1 cellular context compared by ENCODE assay signal in genomic region chr14:64554551-64554950, GRCh38.
TF ChIP-seq lines count a peak whose summit lies in the region.

No MANE protein-coding gene starts in this region.

TF ChIP-seq in IMR-90, 13 proteins besides CTCF, POLR2A, EP300 and RAD21:
- TF ChIP-seq RFX5 (IDR thresholded peaks at IDR 0.05; ENCODE audit: low read depth, low read length) (no peak), MXI1 (IDR thresholded peaks at IDR 0.05; ENCODE audit: borderline replicate concordance, low read depth, low read length) (no peak), NFE2L2 (IDR thresholded peaks at IDR 0.05; ENCODE audit: low read depth, low read length) (no peak), MAFK (IDR thresholded peaks at IDR 0.05; ENCODE audit: low read depth, low read length) (no peak), SMC3 (IDR thresholded peaks at IDR 0.05; ENCODE audit: low read depth, low read length) (no peak), ELK1 (IDR thresholded peaks at IDR 0.05; ENCODE audit: borderline replicate concordance, low read depth, low read length) (no peak), CEBPB (IDR thresholded peaks at IDR 0.05; ENCODE audit: low read depth, low read length) (no peak), MAZ (IDR thresholded peaks at IDR 0.05; ENCODE audit: borderline replicate concordance, low read depth, low read length) (no peak), USF2 (IDR thresholded peaks at IDR 0.05; ENCODE audit: low read depth, low read length) (no peak), BHLHE40 (IDR thresholded peaks at IDR 0.05; ENCODE audit: low read depth, low read length) (no peak)
